In genomic region chr17:1485748-1486376, GRCh38 we compare ENCODE assay signal across 8 cellular contexts. TPM values are rescaled to one million over a fixed set of nuclear protein-coding genes. Genes with fewer than 3 reads are reported as not detected.
DNase-seq lines count a peak whose midpoint lies in the region; ATAC-seq and TF ChIP-seq lines count a peak whose summit lies in the region.

No MANE protein-coding gene starts in this region.

- no peaks in the 10 kb centered on the region for H3K36me3 ChIP-seq in transverse colon

- H3K4me1 ChIP-seq in transverse colon = peaks cover 31 to 74% (median 58%) of the 10 kb centered on the region in 4 donors

- peak; percentile 49 for TF ChIP-seq POLR2A in transverse colon (IDR thresholded peaks at IDR 0.05)

- no peaks in the 10 kb centered on the region for H3K36me3 Mint-ChIP-seq in naive thymus-derived CD8-positive, alpha-beta T cell

- in situ Hi-C loops in transverse colon (cut with MboI; ENCODE audit: low pct_ligation_motif_present in 1 of 4, low pct_unique_long_range_greater_than_20kb in 1 of 4, low sequenced_read_pairs in 3 of 4) = no loop called here

- H3K27ac ChIP-seq in transverse colon = peak overlapping the region; percentile 94 to 99 (median 98)

- H3K27me3 ChIP-seq in transverse colon = no peaks in the 10 kb centered on the region

- H3K27ac Mint-ChIP-seq in naive thymus-derived CD8-positive, alpha-beta T cell = peak overlapping the region in 1 of 10 donors; percentile 93

- intact Hi-C loops in transverse colon (cut with DNase I; ENCODE audit: low total_unique reads) = no loop called here

- H3K4me3 Mint-ChIP-seq in naive thymus-derived CD8-positive, alpha-beta T cell = peak overlapping the region in 8 of 10 donors; percentile 73 to 91 (median 86)

- TF ChIP-seq CTCF in transverse colon (IDR thresholded peaks at IDR 0.05) = no peak

- H3K27me3 Mint-ChIP-seq in naive thymus-derived CD8-positive, alpha-beta T cell = no peaks in the 10 kb centered on the region

- POLR2A ChIA-PET in naive thymus-derived CD8-positive, alpha-beta T cell (lab: Charles Lee) = interaction anchor here (1.4 kb wide), 1 partner anchor 12 kb away, joined by 3 read pairs; no protein-coding TSS in a partner anchor

- 4% methylated on average over 22 of the region's 80 CpGs; no CpG with 5 or more reads in 1 of the 2 donors for WGBS in transverse colon (ENCODE audit: low coverage in 1 of 2), 2 donors

- TF ChIP-seq EP300 in transverse colon (IDR thresholded peaks at IDR 0.05; ENCODE audit: low read depth) = no peak

- H3K4me1 Mint-ChIP-seq in naive thymus-derived CD8-positive, alpha-beta T cell = peaks cover 11 to 42% (median 31%) of the 10 kb centered on the region in 4 donors

- ATAC-seq in esophagus mucosa (peak; percentile 24), HG03095 (IDR thresholded peaks at IDR 0.05; ENCODE audit: unreplicated experiment) (no peak)
- ATAC-seq in naive thymus-derived CD8-positive, alpha-beta T cell = peak; percentile 34 to 40

- no peaks in the 10 kb centered on the region for H3K9me3 ChIP-seq in transverse colon

- DNase-seq in SHP77 (lab: John Stamatoyannopoulos, UW) (peak; percentile 35 to 62), SHP77 treated with DMSO at 0.1 percent for 48 hours (lab: John Stamatoyannopoulos, UW) (no peak), NCI-H2171 (lab: John Stamatoyannopoulos, UW) (peak; percentile 36), transverse colon (peak; percentile 76)
- peak; percentile 78 for DNase-seq in activated T-cell treated with anti-CD3 and anti-CD28 coated beads, Interleukin-2, amount 50 U/mL, for 1 hour
- peak in 8 of 10 donors; percentile 23 to 63 (median 50) for DNase-seq in naive thymus-derived CD8-positive, alpha-beta T cell

- H3K9me3 Mint-ChIP-seq in naive thymus-derived CD8-positive, alpha-beta T cell = no peaks in the 10 kb centered on the region

- peak overlapping the region; percentile 71 to 94 (median 80) for H3K4me3 ChIP-seq in transverse colon

RNA-seq across cellular contexts. Expression of gene MYO1C, which starts 6.6 kb away (rescaled TPM):
- 94.2 TPM for total RNA-seq in esophagus mucosa
- total RNA-seq in naive thymus-derived CD8-positive, alpha-beta T cell = 10 to 100 TPM; 15.4 to 18.0 TPM
- 1 to 10 TPM; 1.3 to 1.5 (median 1.3) TPM for polyA plus RNA-seq in naive thymus-derived CD8-positive, alpha-beta T cell
- total RNA-seq in transverse colon = 100 to 1,000 TPM; 163 to 456 (median 219) TPM

RNA-seq across cellular contexts. Expression of gene CRK, which starts 29.8 kb away (rescaled TPM):
- total RNA-seq in esophagus mucosa (42.2 TPM), transverse colon (10 to 100 TPM; 33.4 to 95.3 (median 63.4) TPM)
- 10 to 100 TPM; 22.0 to 27.6 TPM for total RNA-seq in naive thymus-derived CD8-positive, alpha-beta T cell
- 10 to 100 TPM; 18.8 to 24.8 (median 19.9) TPM for polyA plus RNA-seq in naive thymus-derived CD8-positive, alpha-beta T cell

RNA-seq across cellular contexts. Expression of gene INPP5K, which starts 30.6 kb away (rescaled TPM):
- 21.4 TPM for total RNA-seq in esophagus mucosa
- total RNA-seq in naive thymus-derived CD8-positive, alpha-beta T cell = 10 to 100 TPM; 92.3 to 93.8 TPM
- polyA plus RNA-seq in naive thymus-derived CD8-positive, alpha-beta T cell = 10 to 100 TPM; 62.0 to 75.4 (median 70.5) TPM
- 100 to 1,000 TPM in 1 of 4 donors, 10 to 100 TPM in 3; 10.9 to 114 (median 81.9) TPM for total RNA-seq in transverse colon
